ENCODE assay signal across 10 cellular contexts in genomic region chr9:113558632-113559502, GRCh38.
A peak's percentile ranks its signal among the peaks of the same experiment; 100 is the strongest.
DNase-seq lines count a peak whose midpoint lies in the region; ATAC-seq and TF ChIP-seq lines count a peak whose summit lies in the region.
"Had no signal": no experiment of that assay in that cellular context is flagged by ENCODE, and none has a peak within 500 bp of the region (broad histone marks: within the 10 kb centered on the region; RNA-seq: fewer than 3 reads in every experiment).

No MANE protein-coding gene starts in this region.

- no peak for ATAC-seq in T-cell (replicated peaks in 1 of 4)
- ATAC-seq in HG02870 (IDR thresholded peaks at IDR 0.05; ENCODE audit: unreplicated experiment): no peak
- ATAC-seq in activated CD8-positive, alpha-beta memory T cell treated with anti-CD3 and anti-CD28 coated beads, Interleukin-2, amount 10 ng/mL, durations not matched to agents 7 days and 5 days: no peak

- H3K36me3 ChIP-seq in skeletal muscle tissue (ENCODE audit: control insufficient read depth in 3 of 3, insufficient read depth in 3 of 3, low read length in 3 of 3): peaks cover 0 to 2% (median 0%) of the 10 kb centered on the region in 3 donors

- POLR2A ChIA-PET in T-cell (lab: Charles Lee): no interaction called here

- H3K4me1 ChIP-seq in skeletal muscle tissue (ENCODE audit: control insufficient read depth in 3 of 3, insufficient read depth in 3 of 3, low read length in 3 of 3): peaks cover 13 to 40% (median 22%) of the 10 kb centered on the region in 3 donors

- in situ Hi-C loops in astrocyte of the spinal cord (cut with HindIII; ENCODE audit: low sequenced_read_pairs): no loop called here

- H3K9me3 ChIP-seq in skeletal muscle tissue (ENCODE audit: control insufficient read depth in 3 of 3, low read length in 3 of 3): no peaks in the 10 kb centered on the region

- H3K27ac Mint-ChIP-seq in T-cell: peak overlapping the region in 1 of 2 donors; percentile 83
- H3K27ac Mint-ChIP-seq in activated CD8-positive, alpha-beta memory T cell treated with anti-CD3 and anti-CD28 coated beads, Interleukin-2, amount 10 ng/mL, durations not matched to agents 7 days and 5 days: no peak overlapping the region

- no peaks in the 10 kb centered on the region for H3K27me3 Mint-ChIP-seq in T-cell
- no peaks in the 10 kb centered on the region for H3K27me3 Mint-ChIP-seq in activated CD8-positive, alpha-beta memory T cell treated with anti-CD3 and anti-CD28 coated beads, Interleukin-2, amount 10 ng/mL, durations not matched to agents 7 days and 5 days

- DNase-seq in HUDEP-2 (lab: John Stamatoyannopoulos, UW; ENCODE audit: unreplicated experiment in 76 of 76): peak in 60 of 76 experiments; percentile 12 to 73 (median 42)
- DNase-seq in astrocyte of the spinal cord (ENCODE audit: low read depth, low spot score): peak; percentile 69
- DNase-seq in hepatic stellate cell (ENCODE audit: low spot score): peak; percentile 87
- no peak for DNase-seq in T-cell
- DNase-seq in cerebellum (ENCODE audit: low spot score): no peak
- no peak for DNase-seq in activated CD8-positive, alpha-beta memory T cell treated with anti-CD3 and anti-CD28 coated beads, Interleukin-2, amount 10 ng/mL, durations not matched to agents 7 days and 5 days
- DNase-seq: NCI-H1436 had no signal

- H3K4me3 Mint-ChIP-seq in T-cell: no peak overlapping the region
- no peak overlapping the region for H3K4me3 Mint-ChIP-seq in activated CD8-positive, alpha-beta memory T cell treated with anti-CD3 and anti-CD28 coated beads, Interleukin-2, amount 10 ng/mL, durations not matched to agents 7 days and 5 days

- peak overlapping the region; percentile 69 for H3K27ac ChIP-seq in skeletal muscle tissue (ENCODE audit: low read depth, low read length)
- H3K27ac ChIP-seq: epithelial cell of prostate had no signal

- peaks cover 19 to 42% (median 22%) of the 10 kb centered on the region in 3 donors for H3K4me1 Mint-ChIP-seq in T-cell
- peaks cover 30% of the 10 kb centered on the region for H3K4me1 Mint-ChIP-seq in activated CD8-positive, alpha-beta memory T cell treated with anti-CD3 and anti-CD28 coated beads, Interleukin-2, amount 10 ng/mL, durations not matched to agents 7 days and 5 days

- CTCF ChIA-PET in T-cell (lab: Charles Lee): interaction anchor here in 1 of 2 donors (0.6 kb wide), 1 partner anchor 24 kb away, joined by 3 read pairs; no protein-coding TSS in a partner anchor
- CTCF ChIA-PET in activated CD8-positive, alpha-beta memory T cell treated with anti-CD3 and anti-CD28 coated beads, Interleukin-2, amount 10 ng/mL, durations not matched to agents 7 days and 5 days (lab: Charles Lee): interaction anchor here (0.9 kb wide), 1 partner anchor 20 kb away, joined by 3 read pairs; no protein-coding TSS in a partner anchor

- no peak overlapping the region for H3K4me3 ChIP-seq in astrocyte of the spinal cord (ENCODE audit: low read depth, low read length)
- no peak overlapping the region for H3K4me3 ChIP-seq in skeletal muscle tissue (ENCODE audit: low read length in 3 of 3)

- no peak for TF ChIP-seq CTCF in astrocyte of the spinal cord (IDR thresholded peaks at IDR 0.05; ENCODE audit: low read depth, low read length)

- H3K27me3 ChIP-seq in skeletal muscle tissue (ENCODE audit: control insufficient read depth in 3 of 3, insufficient read depth in 3 of 3, low read length in 3 of 3): no peaks in the 10 kb centered on the region

- H3K9me3 Mint-ChIP-seq in T-cell: no peaks in the 10 kb centered on the region
- no peaks in the 10 kb centered on the region for H3K9me3 Mint-ChIP-seq in activated CD8-positive, alpha-beta memory T cell treated with anti-CD3 and anti-CD28 coated beads, Interleukin-2, amount 10 ng/mL, durations not matched to agents 7 days and 5 days (ENCODE audit: low read depth)

- peak overlapping the region in 2 of 3 donors; percentile 25 to 62 for H3K9ac ChIP-seq in skeletal muscle tissue (ENCODE audit: low read depth in 1 of 3, low read length in 3 of 3)

- peaks cover 7% of the 10 kb centered on the region for H3K36me3 Mint-ChIP-seq in T-cell
- peaks cover 4% of the 10 kb centered on the region for H3K36me3 Mint-ChIP-seq in activated CD8-positive, alpha-beta memory T cell treated with anti-CD3 and anti-CD28 coated beads, Interleukin-2, amount 10 ng/mL, durations not matched to agents 7 days and 5 days

Comparison
In these comparisons a context has a peak if more than half of its experiments do, and no peak if none do; other contexts are left out.
1. DNase-seq: peak in HUDEP-2 (60 of 76), astrocyte of the spinal cord (single experiment) and hepatic stellate cell (single experiment); none in T-cell (0 of 34), cerebellum (single experiment) and activated CD8-positive, alpha-beta memory T cell treated with anti-CD3 and anti-CD28 coated beads, Interleukin-2, amount 10 ng/mL, durations not matched to agents 7 days and 5 days (single experiment).